ENCODE assay signal across 9 cellular contexts in genomic region chr14:52949249-52949648, GRCh38. TPM values are rescaled to one million over a fixed set of nuclear protein-coding genes. Genes with fewer than 3 reads are reported as not detected.
DNase-seq lines count a peak whose midpoint lies in the region; ATAC-seq and TF ChIP-seq lines count a peak whose summit lies in the region.
"Had no signal": no experiment of that assay in that cellular context is flagged by ENCODE, and none has a peak within 500 bp of the region (broad histone marks: within the 10 kb centered on the region; RNA-seq: fewer than 3 reads in every experiment).

No MANE protein-coding gene starts in this region.

- no TSS peak for BruUV-seq in A673 (replicated peaks; lab: Mats Ljungman, UMichigan)

- peaks cover 51 to 62% (median 56%) of the 10 kb centered on the region in 3 donors for H3K27me3 Mint-ChIP-seq in naive B cell

- no peak overlapping the region for H3K27ac Mint-ChIP-seq in naive B cell

- H3K27me3 ChIP-seq in A673 (replicated peaks; ENCODE audit: insufficient read depth, low read depth, low read length, poor library complexity) (no peaks in the 10 kb centered on the region), HUES64 (ENCODE audit: insufficient read depth, low read length) (no peaks in the 10 kb centered on the region)

- DNase-seq in A673 (ENCODE audit: low spot score) (no peak), coronary artery (ENCODE audit: low spot score) (no peak), naive B cell (no peak), left colon (no peak), NCI-H226 (no peak)

- H3K9me3 Mint-ChIP-seq in naive B cell: no peaks in the 10 kb centered on the region

- H3K36me3 ChIP-seq in A673 (ENCODE audit: insufficient read depth, low read length, poor library complexity, severe bottlenecking): no peaks in the 10 kb centered on the region
- peaks cover 18% of the 10 kb centered on the region for H3K36me3 ChIP-seq in HUES64 (ENCODE audit: insufficient read depth, low read length)
- H3K36me3 ChIP-seq: neutrophil had no signal

- no peak for TF ChIP-seq CTCF in A673 (conservative IDR thresholded peaks at IDR 0.05; ENCODE audit: low read depth, low read length)
- no peak for TF ChIP-seq CTCF in coronary artery (IDR thresholded peaks at IDR 0.05)

- H3K9ac ChIP-seq in HUES64 (ENCODE audit: low read depth, low read length): peak overlapping the region; percentile 90

- intact Hi-C loops in A673 (cut with micrococcal nuclease; ENCODE audit: unreplicated experiment) (no loop called here), left colon (cut with DNase I, micrococcal nuclease) (no loop called here)

- peaks cover 19 to 26% (median 24%) of the 10 kb centered on the region in 3 donors for H3K4me1 Mint-ChIP-seq in naive B cell

- H3K4me1 ChIP-seq in A673 (ENCODE audit: insufficient read depth, low read length, poor library complexity, severe bottlenecking) (peaks cover 25% of the 10 kb centered on the region), HUES64 (ENCODE audit: insufficient read depth, low read length) (peaks cover 35% of the 10 kb centered on the region)

- peak overlapping the region; percentile 65 for H3K4me3 ChIP-seq in A673 (ENCODE audit: low read depth, low read length, poor library complexity, severe bottlenecking)
- peak overlapping the region; percentile 80 for H3K4me3 ChIP-seq in HUES64 (ENCODE audit: low read length)
- H3K4me3 ChIP-seq in coronary artery: peak overlapping the region; percentile 98

- POLR2A ChIA-PET in A673 (lab: Charles Lee; ENCODE audit: low non-redundant PET): interaction anchor here (0.7 kb wide), 1 partner anchor 181 kb away, joined by 3 read pairs; no protein-coding TSS in a partner anchor

- peak overlapping the region in 7 of 8 donors; percentile 0 to 87 (median 78) for H3K4me3 Mint-ChIP-seq in naive B cell

- CTCF ChIA-PET in A673 (lab: Charles Lee): interaction anchor here (0.6 kb wide), 1 partner anchor 16 kb away, joined by 5 read pairs; no protein-coding TSS in a partner anchor

- H3K9me3 ChIP-seq in A673 (ENCODE audit: low read depth, low read length, poor library complexity, severe bottlenecking) (no peaks in the 10 kb centered on the region), HUES64 (ENCODE audit: insufficient read depth, low read depth, low read length) (no peaks in the 10 kb centered on the region)
- H3K9me3 ChIP-seq: neutrophil had no signal

- WGBS in HUES64: no CpG with 5 or more reads among the region's 2 CpGs

- ATAC-seq in naive B cell (ENCODE audit: low read depth in 2 of 2) (no peak), left colon (no peak), GM18870 (IDR thresholded peaks at IDR 0.05; ENCODE audit: unreplicated experiment) (no peak), HG02610 (IDR thresholded peaks at IDR 0.05; ENCODE audit: unreplicated experiment) (no peak)

- H3K36me3 Mint-ChIP-seq in naive B cell: no peaks in the 10 kb centered on the region

- H3K27ac ChIP-seq in A673 (ENCODE audit: low read depth, low read length, poor library complexity, severe bottlenecking): no peak overlapping the region
- H3K27ac ChIP-seq in HUES64 (ENCODE audit: low read depth, low read length): no peak overlapping the region
- peak overlapping the region; percentile 100 for H3K27ac ChIP-seq in coronary artery
- H3K27ac ChIP-seq: neutrophil had no signal

RNA-seq across cellular contexts. Expression of gene FERMT2, which starts 1.6 kb away (rescaled TPM):
- total RNA-seq in A673 (2021) (38.3 and 48.0 TPM in 2 replicates), left colon (10 to 100 TPM in 1 of 2 donors, 1 to 10 TPM in 1; 6.7 to 32.4 TPM)
- 85.4 TPM for polyA plus RNA-seq in HUES64 (2013, experiment 1 of 2)
- polyA plus RNA-seq in HUES64 (2013, experiment 2 of 2): 81.6 TPM
- not detected for polyA plus RNA-seq in naive B cell (ENCODE audit: low read depth in 6 of 6)

Comparison
In these comparisons a context has a peak if more than half of its experiments do, and no peak if none do; other contexts are left out.
1. H3K27ac ChIP-seq: peak in coronary artery (2 of 2); none in A673 (single experiment) and HUES64 (single experiment).
2. Peak in every context shown above with its lines, with median percentiles within 50 percentile points of each other: H3K4me3 ChIP-seq.